In the genomic region with DNA sequence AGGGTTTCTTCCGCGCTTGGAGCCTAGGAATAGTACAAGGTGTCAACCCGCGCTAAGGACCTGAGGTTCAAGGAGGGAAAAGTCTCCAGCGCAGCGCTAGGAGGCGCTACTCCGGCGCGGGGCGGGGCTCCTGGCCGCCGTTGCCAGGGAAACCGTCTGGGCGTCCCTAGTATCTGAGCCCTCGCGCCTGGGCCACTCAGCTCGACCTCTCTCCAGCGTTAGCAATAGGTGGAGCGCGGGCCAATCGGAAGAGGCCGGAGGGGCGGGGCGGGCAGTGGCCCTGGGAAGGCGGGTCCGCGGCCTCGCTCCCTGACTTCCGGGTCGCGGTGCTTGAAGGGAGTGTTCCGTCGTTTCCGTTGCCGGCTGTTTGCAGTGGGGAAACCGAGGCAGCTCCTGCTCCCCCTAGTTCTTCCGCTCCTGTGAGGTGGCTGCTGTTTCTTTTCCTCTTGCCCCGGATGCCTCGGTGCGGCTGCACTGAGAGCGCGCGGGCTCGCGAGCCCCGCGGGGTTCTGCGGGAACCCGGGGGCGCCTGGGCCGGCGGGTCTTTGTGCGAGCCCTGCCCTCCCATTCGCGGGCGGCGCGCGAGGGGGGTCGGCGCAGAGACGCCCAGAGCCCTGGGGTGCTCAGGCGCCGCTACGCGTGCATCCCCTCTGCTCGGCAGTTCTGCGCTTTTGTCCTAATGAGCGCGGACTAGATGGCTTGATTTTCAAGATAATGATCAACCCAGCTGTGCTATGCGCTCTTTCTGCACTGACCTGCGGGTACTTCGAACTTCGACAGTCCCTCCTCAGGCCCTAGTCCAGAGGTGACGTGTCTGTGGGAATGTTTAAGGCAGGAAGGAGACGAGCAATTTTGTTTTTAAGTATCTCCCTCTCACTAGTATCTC, we compare ENCODE assay signal across 1 cellular context.
TF ChIP-seq lines count a peak whose summit lies in the region.

A gene with protein sequence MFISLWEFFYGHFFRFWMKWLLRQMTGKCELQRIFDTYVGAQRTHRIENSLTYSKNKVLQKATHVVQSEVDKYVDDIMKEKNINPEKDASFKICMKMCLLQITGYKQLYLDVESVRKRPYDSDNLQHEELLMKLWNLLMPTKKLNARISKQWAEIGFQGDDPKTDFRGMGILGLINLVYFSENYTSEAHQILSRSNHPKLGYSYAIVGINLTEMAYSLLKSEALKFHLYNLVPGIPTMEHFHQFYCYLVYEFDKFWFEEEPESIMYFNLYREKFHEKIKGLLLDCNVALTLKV (plus strand): TSS at position 312 of the 886 bp plus-strand sequence. CDS start 1,261 bp downstream, outside the sequence.

TF ChIP-seq in K562, 482 proteins besides CTCF, POLR2A, EP300 and RAD21 (continued from another document and continues in another):
- TF ChIP-seq, protein P1, sequence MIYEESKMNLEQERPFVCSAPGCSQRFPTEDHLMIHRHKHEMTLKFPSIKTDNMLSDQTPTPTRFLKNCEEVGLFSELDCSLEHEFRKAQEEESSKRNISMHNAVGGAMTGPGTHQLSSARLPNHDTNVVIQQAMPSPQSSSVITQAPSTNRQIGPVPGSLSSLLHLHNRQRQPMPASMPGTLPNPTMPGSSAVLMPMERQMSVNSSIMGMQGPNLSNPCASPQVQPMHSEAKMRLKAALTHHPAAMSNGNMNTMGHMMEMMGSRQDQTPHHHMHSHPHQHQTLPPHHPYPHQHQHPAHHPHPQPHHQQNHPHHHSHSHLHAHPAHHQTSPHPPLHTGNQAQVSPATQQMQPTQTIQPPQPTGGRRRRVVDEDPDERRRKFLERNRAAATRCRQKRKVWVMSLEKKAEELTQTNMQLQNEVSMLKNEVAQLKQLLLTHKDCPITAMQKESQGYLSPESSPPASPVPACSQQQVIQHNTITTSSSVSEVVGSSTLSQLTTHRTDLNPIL (CRISPR knock-in tag; IDR thresholded peaks at IDR 0.05), result no peak
- TF ChIP-seq PHB (CRISPR knock-in tag; IDR thresholded peaks at IDR 0.05) (no peak), RBBP5 (IDR thresholded peaks at IDR 0.05; ENCODE audit: borderline replicate concordance, insufficient read depth, low read length, poor library complexity, severe bottlenecking) (peak; percentile 95), BCOR (IDR thresholded peaks at IDR 0.05) (peak; percentile 67), SMARCA5 (IDR thresholded peaks at IDR 0.05) (no peak), RBM14 (IDR thresholded peaks at IDR 0.05; ENCODE audit: borderline replicate concordance, insufficient read depth, low read depth, low read length) (no peak), ETV5 (CRISPR knock-in tag; IDR thresholded peaks at IDR 0.05; ENCODE audit: low read depth) (0 out of 2 replicates have a peak, but pooled peaks have one; percentile 39), TEAD1 (CRISPR knock-in tag; IDR thresholded peaks at IDR 0.05) (peak in 1 of 2 experiments; percentile 44; a peak in 1 of 4 replicates), NR4A1 (CRISPR knock-in tag; IDR thresholded peaks at IDR 0.05) (no peak), NR4A1 (tag; IDR thresholded peaks at IDR 0.05) (no peak), ZNF699 (CRISPR knock-in tag; IDR thresholded peaks at IDR 0.05; ENCODE audit: insufficient replicate concordance) (no peak), ZKSCAN8 (CRISPR knock-in tag; IDR thresholded peaks at IDR 0.05) (no peak), ZKSCAN3 (CRISPR knock-in tag; IDR thresholded peaks at IDR 0.05) (no peak), PYGO2 (tag; IDR thresholded peaks at IDR 0.05) (no peak), JUNB (CRISPR knock-in tag; conservative IDR thresholded peaks at IDR 0.05) (no peak), SMAD3 (CRISPR knock-in tag; conservative IDR thresholded peaks at IDR 0.05) (no peak), HDGF (IDR thresholded peaks at IDR 0.05) (no peak), ZBTB1 (CRISPR knock-in tag; IDR thresholded peaks at IDR 0.05; ENCODE audit: borderline replicate concordance, low read depth) (no peak), EWSR1 (IDR thresholded peaks at IDR 0.05; ENCODE audit: borderline replicate concordance, low read depth, partially characterized antibody) (no peak), DIDO1 (tag; IDR thresholded peaks at IDR 0.05; ENCODE audit: low read depth) (no peak), MYC (IDR thresholded peaks at IDR 0.05; ENCODE audit: low read depth, low read length) (no peak; the same call in 1 of the 2 replicates), MYC (CRISPR knock-in tag; IDR thresholded peaks at IDR 0.05; ENCODE audit: borderline replicate concordance, low read depth) (no peak), FOXM1 (IDR thresholded peaks at IDR 0.05; ENCODE audit: low read depth) (0 out of 2 replicates have a peak, but pooled peaks have one; percentile 15), FOXM1 (CRISPR knock-in tag; IDR thresholded peaks at IDR 0.05; ENCODE audit: low read depth) (no peak), GTF2E2 (tag; IDR thresholded peaks at IDR 0.05) (no peak), RFX1 (IDR thresholded peaks at IDR 0.05) (peak; percentile 97), CEBPG (CRISPR knock-in tag; IDR thresholded peaks at IDR 0.05) (no peak), CEBPG (tag; conservative IDR thresholded peaks at IDR 0.05 in 1 of 2, IDR thresholded peaks at IDR 0.05 in 1 of 2) (no peak), ZNF347 (CRISPR knock-in tag; IDR thresholded peaks at IDR 0.05; ENCODE audit: low read depth) (no peak), PRMT5 (CRISPR knock-in tag; IDR thresholded peaks at IDR 0.05) (no peak)
- TF ChIP-seq, protein P2, sequence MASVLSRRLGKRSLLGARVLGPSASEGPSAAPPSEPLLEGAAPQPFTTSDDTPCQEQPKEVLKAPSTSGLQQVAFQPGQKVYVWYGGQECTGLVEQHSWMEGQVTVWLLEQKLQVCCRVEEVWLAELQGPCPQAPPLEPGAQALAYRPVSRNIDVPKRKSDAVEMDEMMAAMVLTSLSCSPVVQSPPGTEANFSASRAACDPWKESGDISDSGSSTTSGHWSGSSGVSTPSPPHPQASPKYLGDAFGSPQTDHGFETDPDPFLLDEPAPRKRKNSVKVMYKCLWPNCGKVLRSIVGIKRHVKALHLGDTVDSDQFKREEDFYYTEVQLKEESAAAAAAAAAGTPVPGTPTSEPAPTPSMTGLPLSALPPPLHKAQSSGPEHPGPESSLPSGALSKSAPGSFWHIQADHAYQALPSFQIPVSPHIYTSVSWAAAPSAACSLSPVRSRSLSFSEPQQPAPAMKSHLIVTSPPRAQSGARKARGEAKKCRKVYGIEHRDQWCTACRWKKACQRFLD (CRISPR knock-in tag; IDR thresholded peaks at IDR 0.05), result no peak
- TF ChIP-seq, protein P3, sequence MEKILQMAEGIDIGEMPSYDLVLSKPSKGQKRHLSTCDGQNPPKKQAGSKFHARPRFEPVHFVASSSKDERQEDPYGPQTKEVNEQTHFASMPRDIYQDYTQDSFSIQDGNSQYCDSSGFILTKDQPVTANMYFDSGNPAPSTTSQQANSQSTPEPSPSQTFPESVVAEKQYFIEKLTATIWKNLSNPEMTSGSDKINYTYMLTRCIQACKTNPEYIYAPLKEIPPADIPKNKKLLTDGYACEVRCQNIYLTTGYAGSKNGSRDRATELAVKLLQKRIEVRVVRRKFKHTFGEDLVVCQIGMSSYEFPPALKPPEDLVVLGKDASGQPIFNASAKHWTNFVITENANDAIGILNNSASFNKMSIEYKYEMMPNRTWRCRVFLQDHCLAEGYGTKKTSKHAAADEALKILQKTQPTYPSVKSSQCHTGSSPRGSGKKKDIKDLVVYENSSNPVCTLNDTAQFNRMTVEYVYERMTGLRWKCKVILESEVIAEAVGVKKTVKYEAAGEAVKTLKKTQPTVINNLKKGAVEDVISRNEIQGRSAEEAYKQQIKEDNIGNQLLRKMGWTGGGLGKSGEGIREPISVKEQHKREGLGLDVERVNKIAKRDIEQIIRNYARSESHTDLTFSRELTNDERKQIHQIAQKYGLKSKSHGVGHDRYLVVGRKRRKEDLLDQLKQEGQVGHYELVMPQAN (IDR thresholded peaks at IDR 0.05; ENCODE audit: borderline replicate concordance), result 0 out of 2 replicates have a peak, but pooled peaks have one; percentile 32
- TF ChIP-seq, protein P4, sequence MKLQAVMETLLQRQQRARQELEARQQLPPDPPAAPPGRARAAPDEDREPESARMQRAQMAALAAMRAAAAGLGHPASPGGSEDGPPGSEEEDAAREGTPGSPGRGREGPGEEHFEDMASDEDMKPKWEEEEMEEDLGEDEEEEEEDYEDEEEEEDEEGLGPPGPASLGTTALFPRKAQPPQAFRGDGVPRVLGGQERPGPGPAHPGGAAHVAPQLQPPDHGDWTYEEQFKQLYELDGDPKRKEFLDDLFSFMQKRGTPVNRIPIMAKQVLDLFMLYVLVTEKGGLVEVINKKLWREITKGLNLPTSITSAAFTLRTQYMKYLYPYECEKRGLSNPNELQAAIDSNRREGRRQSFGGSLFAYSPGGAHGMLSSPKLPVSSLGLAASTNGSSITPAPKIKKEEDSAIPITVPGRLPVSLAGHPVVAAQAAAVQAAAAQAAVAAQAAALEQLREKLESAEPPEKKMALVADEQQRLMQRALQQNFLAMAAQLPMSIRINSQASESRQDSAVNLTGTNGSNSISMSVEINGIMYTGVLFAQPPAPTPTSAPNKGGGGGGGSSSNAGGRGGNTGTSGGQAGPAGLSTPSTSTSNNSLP (IDR thresholded peaks at IDR 0.05; ENCODE audit: borderline replicate concordance, low read depth, low read length), result no peak
- TF ChIP-seq, protein P5, sequence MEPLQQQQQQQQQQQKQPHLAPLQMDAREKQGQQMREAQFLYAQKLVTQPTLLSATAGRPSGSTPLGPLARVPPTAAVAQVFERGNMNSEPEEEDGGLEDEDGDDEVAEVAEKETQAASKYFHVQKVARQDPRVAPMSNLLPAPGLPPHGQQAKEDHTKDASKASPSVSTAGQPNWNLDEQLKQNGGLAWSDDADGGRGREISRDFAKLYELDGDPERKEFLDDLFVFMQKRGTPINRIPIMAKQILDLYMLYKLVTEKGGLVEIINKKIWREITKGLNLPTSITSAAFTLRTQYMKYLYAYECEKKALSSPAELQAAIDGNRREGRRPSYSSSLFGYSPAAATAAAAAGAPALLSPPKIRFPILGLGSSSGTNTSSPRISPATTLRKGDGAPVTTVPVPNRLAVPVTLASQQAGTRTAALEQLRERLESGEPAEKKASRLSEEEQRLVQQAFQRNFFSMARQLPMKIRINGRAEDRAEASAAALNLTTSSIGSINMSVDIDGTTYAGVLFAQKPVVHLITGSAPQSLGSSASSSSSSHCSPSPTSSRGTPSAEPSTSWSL (CRISPR knock-in tag; IDR thresholded peaks at IDR 0.05; ENCODE audit: borderline replicate concordance), result no peak
- TF ChIP-seq, protein P6, sequence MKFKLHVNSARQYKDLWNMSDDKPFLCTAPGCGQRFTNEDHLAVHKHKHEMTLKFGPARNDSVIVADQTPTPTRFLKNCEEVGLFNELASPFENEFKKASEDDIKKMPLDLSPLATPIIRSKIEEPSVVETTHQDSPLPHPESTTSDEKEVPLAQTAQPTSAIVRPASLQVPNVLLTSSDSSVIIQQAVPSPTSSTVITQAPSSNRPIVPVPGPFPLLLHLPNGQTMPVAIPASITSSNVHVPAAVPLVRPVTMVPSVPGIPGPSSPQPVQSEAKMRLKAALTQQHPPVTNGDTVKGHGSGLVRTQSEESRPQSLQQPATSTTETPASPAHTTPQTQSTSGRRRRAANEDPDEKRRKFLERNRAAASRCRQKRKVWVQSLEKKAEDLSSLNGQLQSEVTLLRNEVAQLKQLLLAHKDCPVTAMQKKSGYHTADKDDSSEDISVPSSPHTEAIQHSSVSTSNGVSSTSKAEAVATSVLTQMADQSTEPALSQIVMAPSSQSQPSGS (CRISPR knock-in tag; IDR thresholded peaks at IDR 0.05), result no peak
- TF ChIP-seq, protein P7, sequence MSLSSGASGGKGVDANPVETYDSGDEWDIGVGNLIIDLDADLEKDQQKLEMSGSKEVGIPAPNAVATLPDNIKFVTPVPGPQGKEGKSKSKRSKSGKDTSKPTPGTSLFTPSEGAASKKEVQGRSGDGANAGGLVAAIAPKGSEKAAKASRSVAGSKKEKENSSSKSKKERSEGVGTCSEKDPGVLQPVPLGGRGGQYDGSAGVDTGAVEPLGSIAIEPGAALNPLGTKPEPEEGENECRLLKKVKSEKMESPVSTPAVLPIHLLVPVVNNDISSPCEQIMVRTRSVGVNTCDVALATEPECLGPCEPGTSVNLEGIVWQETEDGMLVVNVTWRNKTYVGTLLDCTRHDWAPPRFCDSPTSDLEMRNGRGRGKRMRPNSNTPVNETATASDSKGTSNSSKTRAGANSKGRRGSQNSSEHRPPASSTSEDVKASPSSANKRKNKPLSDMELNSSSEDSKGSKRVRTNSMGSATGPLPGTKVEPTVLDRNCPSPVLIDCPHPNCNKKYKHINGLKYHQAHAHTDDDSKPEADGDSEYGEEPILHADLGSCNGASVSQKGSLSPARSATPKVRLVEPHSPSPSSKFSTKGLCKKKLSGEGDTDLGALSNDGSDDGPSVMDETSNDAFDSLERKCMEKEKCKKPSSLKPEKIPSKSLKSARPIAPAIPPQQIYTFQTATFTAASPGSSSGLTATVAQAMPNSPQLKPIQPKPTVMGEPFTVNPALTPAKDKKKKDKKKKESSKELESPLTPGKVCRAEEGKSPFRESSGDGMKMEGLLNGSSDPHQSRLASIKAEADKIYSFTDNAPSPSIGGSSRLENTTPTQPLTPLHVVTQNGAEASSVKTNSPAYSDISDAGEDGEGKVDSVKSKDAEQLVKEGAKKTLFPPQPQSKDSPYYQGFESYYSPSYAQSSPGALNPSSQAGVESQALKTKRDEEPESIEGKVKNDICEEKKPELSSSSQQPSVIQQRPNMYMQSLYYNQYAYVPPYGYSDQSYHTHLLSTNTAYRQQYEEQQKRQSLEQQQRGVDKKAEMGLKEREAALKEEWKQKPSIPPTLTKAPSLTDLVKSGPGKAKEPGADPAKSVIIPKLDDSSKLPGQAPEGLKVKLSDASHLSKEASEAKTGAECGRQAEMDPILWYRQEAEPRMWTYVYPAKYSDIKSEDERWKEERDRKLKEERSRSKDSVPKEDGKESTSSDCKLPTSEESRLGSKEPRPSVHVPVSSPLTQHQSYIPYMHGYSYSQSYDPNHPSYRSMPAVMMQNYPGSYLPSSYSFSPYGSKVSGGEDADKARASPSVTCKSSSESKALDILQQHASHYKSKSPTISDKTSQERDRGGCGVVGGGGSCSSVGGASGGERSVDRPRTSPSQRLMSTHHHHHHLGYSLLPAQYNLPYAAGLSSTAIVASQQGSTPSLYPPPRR (CRISPR knock-in tag; IDR thresholded peaks at IDR 0.05; ENCODE audit: borderline replicate concordance), result no peak
- TF ChIP-seq, protein P8, sequence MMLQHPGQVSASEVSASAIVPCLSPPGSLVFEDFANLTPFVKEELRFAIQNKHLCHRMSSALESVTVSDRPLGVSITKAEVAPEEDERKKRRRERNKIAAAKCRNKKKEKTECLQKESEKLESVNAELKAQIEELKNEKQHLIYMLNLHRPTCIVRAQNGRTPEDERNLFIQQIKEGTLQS (IDR thresholded peaks at IDR 0.05), result no peak
- TF ChIP-seq, protein P8 (CRISPR knock-in tag; conservative IDR thresholded peaks at IDR 0.05), result no peak
